ENCODE assay signal across 10 cellular contexts in the genomic region with DNA sequence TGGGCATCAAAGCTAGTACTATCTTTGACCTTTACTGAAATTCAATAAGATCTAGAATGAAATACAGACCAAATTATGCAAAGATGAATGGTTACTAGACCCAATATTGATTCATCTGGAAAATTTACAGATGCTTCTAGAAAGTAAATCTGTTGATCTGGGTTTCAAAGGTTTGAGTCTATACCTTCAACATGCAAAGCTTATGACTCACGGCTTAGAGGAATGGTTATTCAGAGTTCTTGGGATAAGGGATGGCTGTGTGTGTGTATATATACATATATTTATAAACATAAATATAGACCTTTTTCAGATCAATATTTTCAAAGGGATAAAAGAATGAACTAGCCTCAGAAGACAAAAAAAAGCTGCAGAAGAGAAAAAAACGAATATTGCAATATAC. TPM values are rescaled to one million over a fixed set of nuclear protein-coding genes. Genes with fewer than 3 reads are reported as not detected.
DNase-seq lines count a peak whose midpoint lies in the region; ATAC-seq and TF ChIP-seq lines count a peak whose summit lies in the region.
"Had no signal": no experiment of that assay in that cellular context is flagged by ENCODE, and none has a peak within 500 bp of the region (broad histone marks: within the 10 kb centered on the region; RNA-seq: fewer than 3 reads in every experiment).

No MANE protein-coding gene starts in this region.

- DNase-seq in activated T-cell treated with anti-CD3 and anti-CD28 coated beads, Interleukin-2, amount 50 U/mL, for 4 hours: no peak
- no peak for DNase-seq in activated T-cell treated with anti-CD3 and anti-CD28 coated beads for 4 hours
- no peak for DNase-seq in suprapubic skin (ENCODE audit: low spot score in 2 of 2)
- no peak for DNase-seq in COLO668 (lab: John Stamatoyannopoulos, UW; ENCODE audit: unreplicated experiment)
- DNase-seq: NCI-H510A, thyroid gland had no signal

- no peak for TF ChIP-seq EP300 in suprapubic skin (IDR thresholded peaks at IDR 0.05)

- no peaks in the 10 kb centered on the region for H3K9me3 Mint-ChIP-seq in activated T-cell treated with anti-CD3 and anti-CD28 coated beads, Interleukin-2, amount 50 U/mL, for 4 hours
- no peaks in the 10 kb centered on the region for H3K9me3 Mint-ChIP-seq in activated T-helper 17 cell treated with anti-CD3 and anti-CD28 coated beads, Interleukin-2, amount 50 U/mL, for 72 hours

- no peaks in the 10 kb centered on the region for H3K27me3 ChIP-seq in suprapubic skin
- H3K27me3 ChIP-seq: thyroid gland had no signal

- WGBS in suprapubic skin: 41% methylated on average over 2 of the region's 2 CpGs

- H3K4me3 ChIP-seq in iPS-18c (ENCODE audit: insufficient read depth, low read depth, low read length): peak overlapping the region; percentile 98; the same call in 1 of the 2 replicates
- H3K4me3 ChIP-seq in suprapubic skin: peak overlapping the region; percentile 81

- H3K27ac ChIP-seq in suprapubic skin: no peak overlapping the region
- H3K27ac ChIP-seq: thyroid gland had no signal

- peak overlapping the region; percentile 98 for H3K27ac Mint-ChIP-seq in activated T-helper 17 cell treated with anti-CD3 and anti-CD28 coated beads, Interleukin-2, amount 50 U/mL, for 72 hours

- H3K36me3 Mint-ChIP-seq in activated T-cell treated with anti-CD3 and anti-CD28 coated beads, Interleukin-2, amount 50 U/mL, for 4 hours (ENCODE audit: insufficient read depth): peaks cover 3% of the 10 kb centered on the region
- peaks cover 37% of the 10 kb centered on the region for H3K36me3 Mint-ChIP-seq in activated T-helper 17 cell treated with anti-CD3 and anti-CD28 coated beads, Interleukin-2, amount 50 U/mL, for 72 hours (ENCODE audit: low read depth)

- peak overlapping the region; percentile 98 for H3K4me3 Mint-ChIP-seq in activated T-cell treated with anti-CD3 and anti-CD28 coated beads, Interleukin-2, amount 50 U/mL, for 4 hours
- H3K4me3 Mint-ChIP-seq in activated T-helper 17 cell treated with anti-CD3 and anti-CD28 coated beads, Interleukin-2, amount 50 U/mL, for 72 hours: peak overlapping the region; percentile 89

- no peak for ATAC-seq in activated T-cell treated with anti-CD3 and anti-CD28 coated beads, Interleukin-2, amount 50 U/mL, for 4 hours
- ATAC-seq in activated T-helper 17 cell treated with anti-CD3 and anti-CD28 coated beads, Interleukin-2, amount 50 U/mL, for 72 hours (replicated peaks): no peak
- ATAC-seq in GM19351 (IDR thresholded peaks at IDR 0.05; ENCODE audit: unreplicated experiment): no peak
- ATAC-seq in HG03571 (IDR thresholded peaks at IDR 0.05; ENCODE audit: unreplicated experiment): no peak

- no peak for TF ChIP-seq POLR2A in suprapubic skin (IDR thresholded peaks at IDR 0.05)

- H3K4me1 Mint-ChIP-seq in activated T-cell treated with anti-CD3 and anti-CD28 coated beads, Interleukin-2, amount 50 U/mL, for 4 hours (ENCODE audit: low read depth): peaks cover 44% of the 10 kb centered on the region
- H3K4me1 Mint-ChIP-seq in activated T-helper 17 cell treated with anti-CD3 and anti-CD28 coated beads, Interleukin-2, amount 50 U/mL, for 72 hours: peaks cover 25% of the 10 kb centered on the region

- no peak for TF ChIP-seq CTCF in suprapubic skin (IDR thresholded peaks at IDR 0.05)

- H3K27me3 Mint-ChIP-seq in activated T-cell treated with anti-CD3 and anti-CD28 coated beads, Interleukin-2, amount 50 U/mL, for 4 hours (ENCODE audit: low read depth): no peaks in the 10 kb centered on the region
- H3K27me3 Mint-ChIP-seq in activated T-helper 17 cell treated with anti-CD3 and anti-CD28 coated beads, Interleukin-2, amount 50 U/mL, for 72 hours: no peaks in the 10 kb centered on the region

- no peaks in the 10 kb centered on the region for H3K36me3 ChIP-seq in suprapubic skin
- H3K36me3 ChIP-seq: thyroid gland had no signal

- H3K4me1 ChIP-seq in suprapubic skin: peaks cover 21% of the 10 kb centered on the region

- H3K9me3 ChIP-seq in iPS-18c (ENCODE audit: control insufficient read depth, insufficient read depth, low read length): no peaks in the 10 kb centered on the region
- H3K9me3 ChIP-seq in suprapubic skin: no peaks in the 10 kb centered on the region
- H3K9me3 ChIP-seq: thyroid gland had no signal

RNA-seq across cellular contexts. Expression of a gene that starts 1.3 kb away (rescaled TPM):
- total RNA-seq in activated T-cell treated with anti-CD3 and anti-CD28 coated beads, Interleukin-2, amount 50 U/mL, for 4 hours: 10 to 100 TPM; 24.5 to 30.2 (median 28.2) TPM
- total RNA-seq in activated T-helper 17 cell treated with anti-CD3 and anti-CD28 coated beads, Interleukin-2, amount 50 U/mL, for 72 hours: 10 to 100 TPM; 33.8 to 34.5 TPM
- 10 to 100 TPM; 17.6 to 31.4 (median 27.3) TPM for total RNA-seq in suprapubic skin

RNA-seq across cellular contexts. Expression of a gene that starts 33.3 kb away (rescaled TPM):
- under 1 TPM; 0.43 to 0.96 (median 0.61) TPM for total RNA-seq in activated T-cell treated with anti-CD3 and anti-CD28 coated beads, Interleukin-2, amount 50 U/mL, for 4 hours
- total RNA-seq in activated T-helper 17 cell treated with anti-CD3 and anti-CD28 coated beads, Interleukin-2, amount 50 U/mL, for 72 hours: 1 to 10 TPM; 2.5 to 4.9 TPM
- total RNA-seq in suprapubic skin: 1 to 10 TPM in 2 of 4 donors, not detected in 2; 2.7 to 5.1 TPM

RNA-seq across cellular contexts. Expression of a gene that starts 44.3 kb away (rescaled TPM):
- 10 to 100 TPM in 2 of 3 donors, 1 to 10 TPM in 1; 9.5 to 11.6 (median 10.8) TPM for total RNA-seq in activated T-cell treated with anti-CD3 and anti-CD28 coated beads, Interleukin-2, amount 50 U/mL, for 4 hours
- total RNA-seq in activated T-helper 17 cell treated with anti-CD3 and anti-CD28 coated beads, Interleukin-2, amount 50 U/mL, for 72 hours: 10 to 100 TPM; 24.4 to 25.2 TPM
- total RNA-seq in suprapubic skin: 10 to 100 TPM; 24.1 to 46.1 (median 32.8) TPM
